Comparison of ENCODE assay signal across 20 cellular contexts in the genomic region with DNA sequence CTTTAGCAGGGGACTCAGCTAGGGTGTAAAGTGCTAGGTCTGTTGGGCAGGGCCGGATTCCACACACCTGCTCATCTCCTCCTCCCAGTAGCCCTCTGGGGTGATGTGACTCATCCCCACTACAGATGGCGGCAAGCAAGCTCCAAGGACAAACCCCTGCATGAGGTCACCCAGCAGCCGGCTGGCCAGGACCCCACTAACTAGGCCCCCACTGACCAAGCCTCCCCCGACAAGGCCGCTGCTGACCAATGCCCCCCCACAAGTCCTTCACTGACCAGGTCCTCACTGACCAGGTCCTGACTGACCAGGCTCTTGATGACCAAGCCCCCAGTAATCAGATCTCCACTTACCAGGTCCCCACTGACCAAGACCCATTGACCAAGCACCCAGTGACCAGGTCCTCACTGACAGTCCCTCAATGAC. TPM values are rescaled to one million over a fixed set of nuclear protein-coding genes. Genes with fewer than 3 reads are reported as not detected.
DNase-seq lines count a peak whose midpoint lies in the region; ATAC-seq, FAIRE-seq and TF ChIP-seq lines count a peak whose summit lies in the region.
"Had no signal": no experiment of that assay in that cellular context is flagged by ENCODE, and none has a peak within 500 bp of the region (broad histone marks: within the 10 kb centered on the region; RNA-seq: fewer than 3 reads in every experiment).

No MANE protein-coding gene starts in this region.

- in situ Hi-C loops in mammary epithelial cell (cut with MboI; ENCODE audit: low sequenced_read_pairs in 2 of 2): no loop called here

- H3K27ac Mint-ChIP-seq in natural killer cell: no peak overlapping the region
- H3K27ac Mint-ChIP-seq in natural killer cell treated with Interleukin-12 subunit alpha and Interleukin-12 subunit beta and Interleukin-15 and Interleukin-18, amount 100 ng/mL, for 72 hours: no peak overlapping the region
- no peak overlapping the region for H3K27ac Mint-ChIP-seq in T-helper 17 cell
- H3K27ac Mint-ChIP-seq: activated CD8-positive, alpha-beta memory T cell treated with anti-CD3 and anti-CD28 coated beads, Interleukin-2, amount 10 ng/mL, durations not matched to agents 7 days and 5 days; CD8-positive, alpha-beta T cell; mesothelial cell of epicardium had no signal

- intact Hi-C loops in natural killer cell (cut with micrococcal nuclease) (no loop called here), right lobe of liver (cut with DNase I) (no loop called here), mammary epithelial cell (cut with micrococcal nuclease) (no loop called here)

- FAIRE-seq in D721Med (lab: Jason Lieb, UNC): no peak
- FAIRE-seq: islet of Langerhans had no signal

- H3K36me3 ChIP-seq in RWPE2 (ENCODE audit: low read depth) (no peaks in the 10 kb centered on the region), right lobe of liver (no peaks in the 10 kb centered on the region), mammary epithelial cell (ENCODE audit: insufficient read depth, low read length) (no peaks in the 10 kb centered on the region)
- H3K36me3 ChIP-seq: neutrophil, upper lobe of right lung had no signal

- H3K9ac ChIP-seq in mammary epithelial cell (ENCODE audit: insufficient read depth, low read length): no peak overlapping the region

- DNase-seq in natural killer cell: peak; percentile 1
- DNase-seq in natural killer cell treated with Interleukin-12 subunit alpha and Interleukin-12 subunit beta and Interleukin-15 and Interleukin-18, amount 100 ng/mL, for 72 hours (ENCODE audit: low spot score): no peak
- no peak for DNase-seq in RWPE2 (ENCODE audit: low spot score)
- peak in 2 of 3 donors; percentile 15 to 42 for DNase-seq in right lobe of liver
- no peak for DNase-seq in T-helper 9 cell
- DNase-seq in mammary epithelial cell: no peak
- DNase-seq in D721Med (ENCODE audit: insufficient read length, low spot score): no peak
- DNase-seq in T-helper 17 cell: no peak
- DNase-seq: activated CD8-positive, alpha-beta memory T cell treated with anti-CD3 and anti-CD28 coated beads, Interleukin-2, amount 10 ng/mL, durations not matched to agents 7 days and 5 days; anterior cingulate cortex; CD8-positive, alpha-beta T cell; DND-41; NCI-H1417 treated with DMSO at 0.1 percent for 48 hours; NCI-H526 treated with DMSO at 0.1 percent for 48 hours; OCI-M1; stimulated activated naive CD4-positive, alpha-beta T cell treated with Interleukin-2 at 50 U/mL for 16 hours had no signal

- no peak for TF ChIP-seq CTCF in natural killer cell (IDR thresholded peaks at IDR 0.05)
- no peak for TF ChIP-seq CTCF in RWPE2 (IDR thresholded peaks at IDR 0.05; ENCODE audit: poor library complexity, severe bottlenecking)
- no peak for TF ChIP-seq CTCF in right lobe of liver (IDR thresholded peaks at IDR 0.05)
- TF ChIP-seq CTCF in mammary epithelial cell (conservative IDR thresholded peaks at IDR 0.05 in 1 of 2, IDR thresholded peaks at IDR 0.05 in 1 of 2; ENCODE audit: extremely low read depth in 1 of 2, insufficient read depth in 1 of 2, low read depth in 1 of 2, low read length in 2 of 2): no peak
- no peak for TF ChIP-seq CTCF in D721Med (IDR thresholded peaks at IDR 0.05; ENCODE audit: insufficient read depth, missing control alignments)

- no peaks in the 10 kb centered on the region for H4K20me1 ChIP-seq in mammary epithelial cell (ENCODE audit: insufficient read depth, low read length)

- H3K4me1 Mint-ChIP-seq in natural killer cell (peaks cover 0 to 6% of the 10 kb centered on the region in 2 donors), T-helper 17 cell (peaks cover 4% of the 10 kb centered on the region)
- H3K4me1 Mint-ChIP-seq in natural killer cell treated with Interleukin-12 subunit alpha and Interleukin-12 subunit beta and Interleukin-15 and Interleukin-18, amount 100 ng/mL, for 72 hours (ENCODE audit: low read depth in 2 of 2): no peaks in the 10 kb centered on the region
- H3K4me1 Mint-ChIP-seq: activated CD8-positive, alpha-beta memory T cell treated with anti-CD3 and anti-CD28 coated beads, Interleukin-2, amount 10 ng/mL, durations not matched to agents 7 days and 5 days; mesothelial cell of epicardium had no signal

- H3K27me3 ChIP-seq in RWPE2 (ENCODE audit: insufficient read depth, poor library complexity, severe bottlenecking) (no peaks in the 10 kb centered on the region), right lobe of liver (no peaks in the 10 kb centered on the region), mammary epithelial cell (ENCODE audit: insufficient read depth, low read length) (no peaks in the 10 kb centered on the region)
- H3K27me3 ChIP-seq: upper lobe of right lung had no signal

- no TSS peak for BruUV-seq in mammary epithelial cell (replicated peaks; lab: Mats Ljungman, UMichigan)

- no peak for TF ChIP-seq POLR2A in right lobe of liver (IDR thresholded peaks at IDR 0.05)

- H3K9me3 Mint-ChIP-seq in natural killer cell: no peaks in the 10 kb centered on the region
- no peaks in the 10 kb centered on the region for H3K9me3 Mint-ChIP-seq in natural killer cell treated with Interleukin-12 subunit alpha and Interleukin-12 subunit beta and Interleukin-15 and Interleukin-18, amount 100 ng/mL, for 72 hours
- H3K9me3 Mint-ChIP-seq: CD8-positive, alpha-beta T cell; mesothelial cell of epicardium had no signal

- ATAC-seq in natural killer cell (no peak), RWPE2 (ENCODE audit: low read depth) (peak; percentile 50; the same call in 2 of the 3 replicates), right lobe of liver (no peak), T-helper 17 cell (no peak)
- ATAC-seq in natural killer cell treated with Interleukin-12 subunit alpha and Interleukin-12 subunit beta and Interleukin-15 and Interleukin-18, amount 100 ng/mL, for 72 hours: no peak
- ATAC-seq: activated CD8-positive, alpha-beta memory T cell treated with anti-CD3 and anti-CD28 coated beads, Interleukin-2, amount 10 ng/mL, durations not matched to agents 7 days and 5 days; CD8-positive, alpha-beta T cell; upper lobe of right lung had no signal

- H3K4me1 ChIP-seq in RWPE2 (ENCODE audit: insufficient read depth, poor library complexity, severe bottlenecking) (no peaks in the 10 kb centered on the region), right lobe of liver (no peaks in the 10 kb centered on the region), mammary epithelial cell (ENCODE audit: insufficient read depth, low read length) (no peaks in the 10 kb centered on the region)
- H3K4me1 ChIP-seq: upper lobe of right lung had no signal

- H3K4me3 ChIP-seq in RWPE2 (ENCODE audit: severe bottlenecking) (no peak overlapping the region), right lobe of liver (no peak overlapping the region), mammary epithelial cell (replicated peaks in 1 of 3; ENCODE audit: insufficient read depth in 1 of 3, low read depth in 2 of 3, low read length in 3 of 3) (no peak overlapping the region)
- H3K4me3 ChIP-seq: upper lobe of right lung had no signal

- no peak overlapping the region for H3K4me3 Mint-ChIP-seq in natural killer cell
- H3K4me3 Mint-ChIP-seq in natural killer cell treated with Interleukin-12 subunit alpha and Interleukin-12 subunit beta and Interleukin-15 and Interleukin-18, amount 100 ng/mL, for 72 hours: no peak overlapping the region
- H3K4me3 Mint-ChIP-seq in T-helper 17 cell: no peak overlapping the region
- H3K4me3 Mint-ChIP-seq: activated CD8-positive, alpha-beta memory T cell treated with anti-CD3 and anti-CD28 coated beads, Interleukin-2, amount 10 ng/mL, durations not matched to agents 7 days and 5 days; CD8-positive, alpha-beta T cell; mesothelial cell of epicardium had no signal

- H3K9me3 ChIP-seq in RWPE2 (ENCODE audit: severe bottlenecking) (no peaks in the 10 kb centered on the region), right lobe of liver (no peaks in the 10 kb centered on the region), mammary epithelial cell (replicated peaks; ENCODE audit: insufficient read depth, low read length) (no peaks in the 10 kb centered on the region), T-helper 17 cell (ENCODE audit: control insufficient read depth, low read length, poor library complexity, severe bottlenecking) (no peaks in the 10 kb centered on the region)
- H3K9me3 ChIP-seq: neutrophil, upper lobe of right lung had no signal

- no peaks in the 10 kb centered on the region for H3K79me2 ChIP-seq in mammary epithelial cell (ENCODE audit: insufficient read depth, low read length)

- no peaks in the 10 kb centered on the region for H3K36me3 Mint-ChIP-seq in natural killer cell
- H3K36me3 Mint-ChIP-seq in natural killer cell treated with Interleukin-12 subunit alpha and Interleukin-12 subunit beta and Interleukin-15 and Interleukin-18, amount 100 ng/mL, for 72 hours: no peaks in the 10 kb centered on the region
- no peaks in the 10 kb centered on the region for H3K36me3 Mint-ChIP-seq in T-helper 17 cell (ENCODE audit: low read depth)
- H3K36me3 Mint-ChIP-seq: activated CD8-positive, alpha-beta memory T cell treated with anti-CD3 and anti-CD28 coated beads, Interleukin-2, amount 10 ng/mL, durations not matched to agents 7 days and 5 days; CD8-positive, alpha-beta T cell; mesothelial cell of epicardium had no signal

- dilution Hi-C loops in mammary epithelial cell (cut with HindIII; ENCODE audit: low sequenced_read_pairs): no loop called here

- no peak overlapping the region for H3K4me2 ChIP-seq in mammary epithelial cell (ENCODE audit: insufficient read depth, low read depth, low read length)

- H2AFZ ChIP-seq in mammary epithelial cell (ENCODE audit: low read depth, low read length): no peak overlapping the region

- peaks cover 4 to 6% of the 10 kb centered on the region in 2 donors for H3K27me3 Mint-ChIP-seq in natural killer cell (ENCODE audit: low read depth in 2 of 2)
- peaks cover 0 to 4% of the 10 kb centered on the region in 2 donors for H3K27me3 Mint-ChIP-seq in natural killer cell treated with Interleukin-12 subunit alpha and Interleukin-12 subunit beta and Interleukin-15 and Interleukin-18, amount 100 ng/mL, for 72 hours
- peaks cover 12% of the 10 kb centered on the region for H3K27me3 Mint-ChIP-seq in T-helper 17 cell

- no peak overlapping the region for H3K27ac ChIP-seq in RWPE2 (ENCODE audit: poor library complexity, severe bottlenecking)
- no peak overlapping the region for H3K27ac ChIP-seq in right lobe of liver
- no peak overlapping the region for H3K27ac ChIP-seq in mammary epithelial cell (ENCODE audit: insufficient read depth, low read depth, low read length)
- H3K27ac ChIP-seq: neutrophil, upper lobe of right lung had no signal

- 80% methylated on average over 1 of the region's 5 CpGs for WGBS in right lobe of liver (ENCODE audit: insufficient coverage, low coverage, low lambda C conversion rate, missing lambda C conversion rate)
- 79% methylated on average over 4 of the region's 5 CpGs for WGBS in mammary epithelial cell (ENCODE audit: low coverage, missing lambda C conversion rate)

- CTCF ChIA-PET in mammary epithelial cell (lab: Charles Lee; ENCODE audit: low non-redundant PET): no interaction called here

RNA-seq across cellular contexts. Expression of a gene that starts 36.7 kb away (rescaled TPM):
- total RNA-seq in natural killer cell (1 to 10 TPM in 1 of 3 donors, under 1 TPM in 2; 0.70 to 7.7 (median 0.89) TPM), right lobe of liver (under 1 TPM in 1 of 6 experiments, not detected in 5; 0.44 TPM), mammary epithelial cell (not detected), T-helper 17 cell (1 to 10 TPM in 1 of 2 donors, not detected in 1; 1.1 TPM)
- total RNA-seq in natural killer cell treated with Interleukin-12 subunit alpha and Interleukin-12 subunit beta and Interleukin-15 and Interleukin-18, amount 100 ng/mL, for 72 hours: 1 to 10 TPM in 1 of 2 donors, not detected in 1; 2.3 TPM
- polyA plus RNA-seq in mammary epithelial cell: not detected
- not detected for polyA minus RNA-seq in mammary epithelial cell
- total RNA-seq: activated CD8-positive, alpha-beta memory T cell treated with anti-CD3 and anti-CD28 coated beads, Interleukin-2, amount 10 ng/mL, durations not matched to agents 7 days and 5 days; CD8-positive, alpha-beta T cell; mesothelial cell of epicardium; upper lobe of right lung had no signal

Comparison
In these comparisons a context has a peak if more than half of its experiments do, and no peak if none do; other contexts are left out.
1. DNase-seq: peak in natural killer cell (single experiment) and right lobe of liver (2 of 3); none in natural killer cell treated with Interleukin-12 subunit alpha and Interleukin-12 subunit beta and Interleukin-15 and Interleukin-18, amount 100 ng/mL, for 72 hours (single experiment), RWPE2 (single experiment), T-helper 9 cell (single experiment), mammary epithelial cell (single experiment), D721Med (single experiment) and T-helper 17 cell (0 of 3).